Comparison of ENCODE assay signal across 8 cellular contexts in the genomic region with DNA sequence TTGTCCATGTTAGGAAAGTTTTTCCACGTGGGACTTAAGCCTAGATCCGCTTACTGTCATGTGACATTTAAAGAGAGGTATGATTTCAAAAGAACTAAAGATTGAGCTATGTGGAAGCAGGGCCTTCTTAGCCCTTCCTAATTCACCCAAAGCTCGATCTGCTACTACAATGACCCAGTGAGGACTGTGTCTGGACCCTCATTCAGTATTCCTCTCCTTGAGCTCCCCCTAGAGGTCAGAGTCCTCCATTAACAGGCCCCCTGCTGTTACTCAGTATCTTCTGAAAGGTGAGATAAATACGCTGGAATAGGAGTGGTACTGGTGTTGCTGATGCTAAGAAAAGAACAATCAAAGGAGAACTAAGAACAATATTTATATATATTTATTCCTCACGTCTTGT.
DNase-seq lines count a peak whose midpoint lies in the region; ATAC-seq, FAIRE-seq and TF ChIP-seq lines count a peak whose summit lies in the region.

No MANE protein-coding gene starts in this region.

- no peaks in the 10 kb centered on the region for H3K9me1 ChIP-seq in keratinocyte (ENCODE audit: control insufficient read depth, extremely low read depth, insufficient read depth, low read length)

- peak; percentile 76 for FAIRE-seq in keratinocyte (lab: Jason Lieb, UNC)

- no peak overlapping the region for H3K4me2 ChIP-seq in keratinocyte (ENCODE audit: control insufficient read depth, extremely low read depth, insufficient read depth, low read depth, low read length)

- H3K9me3 ChIP-seq in body of pancreas (no peaks in the 10 kb centered on the region), keratinocyte (ENCODE audit: control insufficient read depth, low read depth, low read length) (no peaks in the 10 kb centered on the region), tibial artery (no peaks in the 10 kb centered on the region)

- H3K27ac ChIP-seq in body of pancreas (no peak overlapping the region), keratinocyte (ENCODE audit: control insufficient read depth, insufficient read depth, low read length) (no peak overlapping the region), tibial artery (no peak overlapping the region)

- H3K27me3 ChIP-seq in body of pancreas (no peaks in the 10 kb centered on the region), keratinocyte (ENCODE audit: control insufficient read depth, extremely low read depth, insufficient read depth, low read length) (no peaks in the 10 kb centered on the region), tibial artery (no peaks in the 10 kb centered on the region)

- H3K4me3 ChIP-seq in body of pancreas (no peak overlapping the region), keratinocyte (ENCODE audit: control insufficient read depth in 2 of 3, extremely low read depth in 1 of 3, insufficient read depth in 2 of 3, low read depth in 1 of 3, low read length in 3 of 3) (no peak overlapping the region), tibial artery (no peak overlapping the region)

- H4K20me1 ChIP-seq in keratinocyte (ENCODE audit: control insufficient read depth, extremely low read depth, insufficient read depth, low read length), result no peaks in the 10 kb centered on the region

- intact Hi-C loops in body of pancreas (cut with DNase I) (no loop called here), tibial artery (cut with DNase I; ENCODE audit: low total_unique reads) (loop anchor here (5.0 kb wide), 1 partner anchor 417 kb away; no protein-coding TSS in a partner anchor)

- ATAC-seq in GM19351 (IDR thresholded peaks at IDR 0.05; ENCODE audit: unreplicated experiment) (peak; percentile 96), HG03175 (IDR thresholded peaks at IDR 0.05; ENCODE audit: unreplicated experiment) (peak; percentile 89), body of pancreas (peak; percentile 81)

- TF ChIP-seq CTCF in body of pancreas (IDR thresholded peaks at IDR 0.05) (peak; percentile 23 to 74 (median 60)), keratinocyte (optimal IDR thresholded peaks at IDR 0.05 in 1 of 3, IDR thresholded peaks at IDR 0.05 in 1 of 3, conservative IDR thresholded peaks at IDR 0.05 in 1 of 3; ENCODE audit: extremely low read depth in 1 of 3, insufficient read depth in 2 of 3, low read length in 3 of 3) (peak; percentile 71 to 87 (median 85)), tibial artery (IDR thresholded peaks at IDR 0.05) (peak; percentile 69)

- peak; percentile 83 for DNase-seq in ELF-1 (ENCODE audit: low read depth, low spot score)
- peak; percentile 93 for DNase-seq in NCI-H82 (lab: John Stamatoyannopoulos, UW)
- peak; percentile 43 to 65 (median 54) for DNase-seq in body of pancreas
- DNase-seq in keratinocyte (ENCODE audit: low read depth, low spot score), result no peak
- peak in 1 of 2 donors; percentile 52 for DNase-seq in tibial artery
- DNase-seq in effector CD4-positive, alpha-beta T cell, result no peak

- H2AFZ ChIP-seq in keratinocyte (ENCODE audit: control insufficient read depth, low read length), result no peak overlapping the region

- no peak for TF ChIP-seq POLR2A in body of pancreas (IDR thresholded peaks at IDR 0.05)

- peaks cover 4% of the 10 kb centered on the region for H3K4me1 ChIP-seq in body of pancreas
- H3K4me1 ChIP-seq in keratinocyte (ENCODE audit: control insufficient read depth, extremely low read depth, insufficient read depth, low read length), result no peaks in the 10 kb centered on the region
- peaks cover 0 to 9% (median 3%) of the 10 kb centered on the region in 4 donors for H3K4me1 ChIP-seq in tibial artery

- no peak overlapping the region for H3K9ac ChIP-seq in keratinocyte (ENCODE audit: control insufficient read depth, extremely low read depth, insufficient read depth, low read length)

- dilution Hi-C loops in keratinocyte (cut with MboI; ENCODE audit: extremely low pct_ligation_motif_present, low sequenced_read_pairs), result no loop called here

- H3K36me3 ChIP-seq in body of pancreas (replicated peaks in 1 of 2; ENCODE audit: insufficient read depth in 1 of 2, low read depth in 2 of 2), result no peaks in the 10 kb centered on the region
- no peaks in the 10 kb centered on the region for H3K36me3 ChIP-seq in keratinocyte (ENCODE audit: control insufficient read depth in 2 of 2, extremely low read depth in 1 of 2, insufficient read depth in 2 of 2, low read length in 2 of 2)
- no peaks in the 10 kb centered on the region for H3K36me3 ChIP-seq in tibial artery

- WGBS in body of pancreas, 2 donors, result 37 to 47% methylated on average over 4 to 5 of the region's 5 CpGs

- H3K79me2 ChIP-seq in keratinocyte (ENCODE audit: control insufficient read depth, insufficient read depth, low read length), result no peaks in the 10 kb centered on the region

Comparison
In these comparisons a context has a peak if more than half of its experiments do, and no peak if none do; other contexts are left out.
1. DNase-seq: peak in ELF-1 (single experiment), NCI-H82 (single experiment) and body of pancreas (4 of 4); none in keratinocyte (single experiment) and effector CD4-positive, alpha-beta T cell (single experiment).
2. Peak in every context shown above with its lines, with median percentiles within 50 percentile points of each other: ATAC-seq and CTCF ChIP-seq.